Comparison of ENCODE assay signal across 23 cellular contexts in genomic region chr22:48823941-48824340, GRCh38.
"Had no signal": no experiment of that assay in that cellular context is flagged by ENCODE, and none has a peak within 500 bp of the region (broad histone marks: within the 10 kb centered on the region; RNA-seq: fewer than 3 reads in every experiment).

No MANE protein-coding gene starts in this region.

- H3K4me3 Mint-ChIP-seq: central memory CD8-positive, alpha-beta T cell; dendritic cell treated with granulocyte-macrophage colony-stimulating factor and Interleukin-4, amounts not matched to agents 40 ng/mL and 50 ng/mL, for 4 days; natural killer cell; stimulated activated memory B cell treated with anti-CD40 and anti-IgM and Interleukin-4, amounts not matched to agents 10 μg/mL and 1 μg/mL and 100 μg/mL, for 72 hours; type B pancreatic cell had no signal

- H3K27ac ChIP-seq: esophagus muscularis mucosa, foreskin keratinocyte, gastroesophageal sphincter, heart left ventricle, lower lobe of right lung, neutrophil, pancreas, testis, tibial artery had no signal

- H3K4me1 Mint-ChIP-seq: central memory CD8-positive, alpha-beta T cell; natural killer cell; stimulated activated memory B cell treated with anti-CD40 and anti-IgM and Interleukin-4, amounts not matched to agents 10 μg/mL and 1 μg/mL and 100 μg/mL, for 72 hours had no signal

- H3K36me3 ChIP-seq: esophagus muscularis mucosa, gastroesophageal sphincter, heart left ventricle, lower lobe of right lung, neutrophil, pancreas, tibial artery had no signal

- ATAC-seq: foreskin keratinocyte; gastroesophageal sphincter; heart left ventricle; left ventricle myocardium superior; lower lobe of right lung; natural killer cell; pancreas; sciatic nerve; stimulated activated memory B cell treated with anti-CD40 and anti-IgM and Interleukin-4, amounts not matched to agents 10 μg/mL and 1 μg/mL and 100 μg/mL, for 72 hours; stimulated activated naive CD8-positive, alpha-beta T cell treated with anti-CD3 and anti-CD28 coated beads, Interleukin-15, Interleukin-2, amounts not matched to agents 100 U/mL and 50 U/mL, for 24 hours had no signal

- H3K9me3 Mint-ChIP-seq: central memory CD8-positive, alpha-beta T cell; dendritic cell treated with granulocyte-macrophage colony-stimulating factor and Interleukin-4, amounts not matched to agents 40 ng/mL and 50 ng/mL, for 4 days; natural killer cell; stimulated activated memory B cell treated with anti-CD40 and anti-IgM and Interleukin-4, amounts not matched to agents 10 μg/mL and 1 μg/mL and 100 μg/mL, for 72 hours; type B pancreatic cell had no signal

- H3K27me3 ChIP-seq: foreskin keratinocyte, neutrophil, testis had no signal

- H3K4me1 ChIP-seq: esophagus muscularis mucosa, foreskin keratinocyte, gastroesophageal sphincter, heart left ventricle, lower lobe of right lung, pancreas, testis had no signal

- H3K9me3 ChIP-seq: esophagus muscularis mucosa, gastroesophageal sphincter, heart left ventricle, lower lobe of right lung, neutrophil, pancreas, testis, tibial artery had no signal

- H3K4me3 ChIP-seq: esophagus muscularis mucosa, gastroesophageal sphincter, heart left ventricle, lower lobe of right lung, pancreas, smooth muscle cell, testis, tibial artery had no signal

- DNase-seq: effector memory CD4-positive, alpha-beta T cell; foreskin keratinocyte; heart left ventricle; hippocampal formation; left ventricle myocardium superior; lower lobe of right lung; natural killer cell; stimulated activated CD4-positive, alpha-beta T cell treated with anti-CD3 and anti-CD28 coated beads, Interleukin-2, amount 100 ng/mL, for 24 hours; stimulated activated CD4-positive, alpha-beta T cell treated with anti-CD3 and anti-CD28 coated beads, Interleukin-4, amount 100 ng/mL, for 4 hours; stimulated activated naive CD8-positive, alpha-beta T cell treated with anti-CD3 and anti-CD28 coated beads, Interleukin-15, Interleukin-2, amounts not matched to agents 100 U/mL and 50 U/mL, for 24 hours; substantia nigra; testis had no signal

- H3K27ac Mint-ChIP-seq: dendritic cell treated with granulocyte-macrophage colony-stimulating factor and Interleukin-4, amounts not matched to agents 40 ng/mL and 50 ng/mL, for 4 days; natural killer cell; stimulated activated memory B cell treated with anti-CD40 and anti-IgM and Interleukin-4, amounts not matched to agents 10 μg/mL and 1 μg/mL and 100 μg/mL, for 72 hours; type B pancreatic cell had no signal

- H3K27me3 Mint-ChIP-seq: dendritic cell treated with granulocyte-macrophage colony-stimulating factor and Interleukin-4, amounts not matched to agents 40 ng/mL and 50 ng/mL, for 4 days had no signal

- H3K36me3 Mint-ChIP-seq: natural killer cell; stimulated activated memory B cell treated with anti-CD40 and anti-IgM and Interleukin-4, amounts not matched to agents 10 μg/mL and 1 μg/mL and 100 μg/mL, for 72 hours; type B pancreatic cell had no signal
